In genomic region chr10:131739201-131739600, GRCh38 we compare ENCODE assay signal across 21 cellular contexts.
DNase-seq lines count a peak whose midpoint lies in the region; ATAC-seq and TF ChIP-seq lines count a peak whose summit lies in the region.
"Had no signal": no experiment of that assay in that cellular context is flagged by ENCODE, and none has a peak within 500 bp of the region (broad histone marks: within the 10 kb centered on the region; RNA-seq: fewer than 3 reads in every experiment).

No MANE protein-coding gene starts in this region.

- TF ChIP-seq EP300 in stomach (IDR thresholded peaks at IDR 0.05): no peak

- peaks cover 0 to 9% (median 0%) of the 10 kb centered on the region in 3 donors for H3K36me3 Mint-ChIP-seq in naive thymus-derived CD8-positive, alpha-beta T cell
- H3K36me3 Mint-ChIP-seq: CD8-positive, alpha-beta memory T cell had no signal

- no peak overlapping the region for H3K27ac Mint-ChIP-seq in naive thymus-derived CD8-positive, alpha-beta T cell
- H3K27ac Mint-ChIP-seq: CD8-positive, alpha-beta memory T cell; HFFc6 had no signal

- TF ChIP-seq POLR2A in NB4 (IDR thresholded peaks at IDR 0.05; ENCODE audit: extremely low read depth, insufficient read length): no peak
- TF ChIP-seq POLR2A in stomach (IDR thresholded peaks at IDR 0.05): no peak

- no peaks in the 10 kb centered on the region for H3K9me3 ChIP-seq in HEK293 (ENCODE audit: control insufficient read depth, insufficient read depth, low read depth, low read length)
- H3K9me3 ChIP-seq in stomach: no peaks in the 10 kb centered on the region
- H3K9me3 ChIP-seq: BE2C had no signal

- H3K4me1 Mint-ChIP-seq in naive thymus-derived CD8-positive, alpha-beta T cell: peaks cover 0 to 6% (median 2%) of the 10 kb centered on the region in 4 donors

- no peak overlapping the region for H3K4me3 Mint-ChIP-seq in naive thymus-derived CD8-positive, alpha-beta T cell
- H3K4me3 Mint-ChIP-seq: CD8-positive, alpha-beta memory T cell; HFFc6 had no signal

- H3K4me3 ChIP-seq in HEK293 (ENCODE audit: low read depth, low read length) (no peak overlapping the region), NB4 (ENCODE audit: low read depth, low read length) (no peak overlapping the region), stomach (no peak overlapping the region)
- H3K4me3 ChIP-seq: SJSA1 had no signal

- H3K27me3 ChIP-seq in stomach: peaks cover 0 to 51% (median 12%) of the 10 kb centered on the region in 3 donors
- H3K27me3 ChIP-seq: BE2C, SJSA1 had no signal

- DNase-seq in NB4 (ENCODE audit: low read depth): peak; percentile 74
- peak; percentile 30 for DNase-seq in mesenteric fat pad (ENCODE audit: low spot score)
- peak; percentile 17 for DNase-seq in stomach
- no peak for DNase-seq in naive thymus-derived CD8-positive, alpha-beta T cell
- DNase-seq in DMS 273 (lab: John Stamatoyannopoulos, UW; ENCODE audit: unreplicated experiment): no peak
- DNase-seq in stimulated activated CD4-positive, alpha-beta T cell treated with anti-CD3 and anti-CD28 coated beads, Interleukin-2, amount 100 ng/mL, for 48 hours: no peak
- no peak for DNase-seq in NCI-H345 treated with DMSO at 0.1 percent for 48 hours (lab: John Stamatoyannopoulos, UW; ENCODE audit: unreplicated experiment)
- DNase-seq: BE2C; CD8-positive, alpha-beta memory T cell; DMS 273 treated with DMSO at 0.1 percent for 48 hours; GDM1; HFFc6; NCI-H1417; NCI-H2029; NCI-H2171; NCI-H748 treated with DMSO at 0.1 percent for 48 hours; PC-3 had no signal

- intact Hi-C loops in stomach (cut with DNase I; ENCODE audit: low total_unique reads): no loop called here

- POLR2A ChIA-PET in HEK293 (lab: Yijun Ruan, JAX): no interaction called here
- POLR2A ChIA-PET in naive thymus-derived CD8-positive, alpha-beta T cell (lab: Charles Lee): no interaction called here

- TF ChIP-seq CTCF in HEK293 (tag by site-specific recombination; IDR thresholded peaks at IDR 0.05) (no peak), NB4 (IDR thresholded peaks at IDR 0.05; ENCODE audit: low read depth, low read length) (no peak), stomach (IDR thresholded peaks at IDR 0.05) (no peak)

- CTCF ChIA-PET in HEK293 (lab: Yijun Ruan, JAX): no interaction called here

- H3K9me3 Mint-ChIP-seq in naive thymus-derived CD8-positive, alpha-beta T cell: peaks cover 0 to 14% (median 3%) of the 10 kb centered on the region in 9 donors

- H3K4me1 ChIP-seq in HEK293 (ENCODE audit: control insufficient read depth, insufficient read depth, low read length) (no peaks in the 10 kb centered on the region), stomach (peaks cover 0 to 5% (median 2%) of the 10 kb centered on the region in 4 donors)
- H3K4me1 ChIP-seq: BE2C, SJSA1 had no signal

- WGBS in stomach, 5 donors: 51 to 60% (median 57%) methylated on average over 10 of the region's 10 CpGs

- no peak for ATAC-seq in naive thymus-derived CD8-positive, alpha-beta T cell
- ATAC-seq: HepG2, PC-3 had no signal

- peaks cover 12 to 57% (median 28%) of the 10 kb centered on the region in 5 donors for H3K27me3 Mint-ChIP-seq in naive thymus-derived CD8-positive, alpha-beta T cell

- H3K27ac ChIP-seq in HEK293 (ENCODE audit: extremely low read depth, low read depth, low read length): no peak overlapping the region
- H3K27ac ChIP-seq in stomach: no peak overlapping the region
- H3K27ac ChIP-seq: KMS-11, SJSA1 had no signal

- H3K36me3 ChIP-seq in HEK293 (ENCODE audit: control insufficient read depth in 2 of 2, insufficient read depth in 1 of 2, low read length in 2 of 2) (no peaks in the 10 kb centered on the region), stomach (no peaks in the 10 kb centered on the region)
- H3K36me3 ChIP-seq: BE2C, SJSA1 had no signal

TF ChIP-seq in HEK293, 187 proteins besides CTCF, POLR2A, EP300 and RAD21:
- TF ChIP-seq ZNF785 (tag by site-specific recombination; IDR thresholded peaks at IDR 0.05) (no peak), ZNF596 (tag by site-specific recombination; IDR thresholded peaks at IDR 0.05) (no peak), ZNF239 (tag by site-specific recombination; IDR thresholded peaks at IDR 0.05) (no peak), EGR2 (tag by site-specific recombination; IDR thresholded peaks at IDR 0.05; ENCODE audit: low read depth) (peak; percentile 31; the same call in 1 of the 2 replicates), ZFP37 (tag by site-specific recombination; IDR thresholded peaks at IDR 0.05) (no peak), ZNF571 (tag by site-specific recombination; IDR thresholded peaks at IDR 0.05) (no peak), ZNF660 (tag by site-specific recombination; IDR thresholded peaks at IDR 0.05) (no peak), ZFHX2 (tag by site-specific recombination; conservative IDR thresholded peaks at IDR 0.05) (0 out of 2 replicates have a peak, but pooled peaks have one; percentile 14), ZNF776 (tag by site-specific recombination; IDR thresholded peaks at IDR 0.05; ENCODE audit: borderline replicate concordance) (no peak)

Comparison
In these comparisons a context has a peak if more than half of its experiments do, and no peak if none do; other contexts are left out.
1. DNase-seq: peak in NB4 (single experiment), mesenteric fat pad (single experiment) and stomach (single experiment); none in naive thymus-derived CD8-positive, alpha-beta T cell (0 of 10), DMS 273 (single experiment), stimulated activated CD4-positive, alpha-beta T cell treated with anti-CD3 and anti-CD28 coated beads, Interleukin-2, amount 100 ng/mL, for 48 hours (0 of 2) and NCI-H345 treated with DMSO at 0.1 percent for 48 hours (single experiment).